26 cellular contexts compared by ENCODE assay signal in the genomic region with DNA sequence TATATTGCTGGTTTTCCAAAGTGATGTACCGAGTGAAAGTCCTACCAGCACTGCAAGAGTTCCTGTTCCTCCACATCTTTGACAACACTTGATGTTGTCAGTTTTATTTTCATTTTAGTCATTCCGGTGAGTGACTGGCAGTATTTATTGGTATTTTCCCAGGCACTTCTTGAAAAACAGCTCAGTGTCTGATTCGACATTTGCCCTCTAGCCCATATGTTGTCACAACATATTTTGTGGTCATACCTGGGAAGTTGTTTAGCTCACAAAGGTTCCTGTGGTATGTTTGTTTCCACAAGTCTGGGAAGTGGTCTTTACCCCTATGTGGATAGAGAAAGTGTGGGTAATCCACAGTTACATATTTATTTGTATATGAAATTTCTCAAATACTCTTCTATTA.
"Had no signal": no experiment of that assay in that cellular context is flagged by ENCODE, and none has a peak within 500 bp of the region (broad histone marks: within the 10 kb centered on the region; RNA-seq: fewer than 3 reads in every experiment).

No MANE protein-coding gene starts in this region.

- FAIRE-seq: colon, endometrium, endothelial cell of umbilical vein, frontal cortex had no signal

- DNase-seq: colonic mucosa; cortex of kidney; dermis blood vessel endothelial cell; dorsolateral prefrontal cortex; effector CD4-positive, alpha-beta T cell; effector memory CD4-positive, alpha-beta T cell; effector memory CD8-positive, alpha-beta T cell; endodermal cell; erythroblast; esophagus squamous epithelium; foreskin fibroblast; foreskin keratinocyte; foreskin melanocyte; gastrocnemius medialis; glutamatergic neuron; head of caudate nucleus; heart left ventricle; heart right ventricle had no signal

- H3K27ac ChIP-seq: colonic mucosa, coronary artery, dorsolateral prefrontal cortex, epithelial cell of prostate, esophagus muscularis mucosa, esophagus squamous epithelium, foreskin keratinocyte, gastrocnemius medialis, gastroesophageal sphincter, heart left ventricle, heart right ventricle had no signal

- H3K4me3 ChIP-seq: colonic mucosa, coronary artery, dorsolateral prefrontal cortex, esophagus muscularis mucosa, esophagus squamous epithelium, gastrocnemius medialis, gastroesophageal sphincter, heart left ventricle, heart right ventricle had no signal

- H3K36me3 ChIP-seq: colonic mucosa, esophagus muscularis mucosa, esophagus squamous epithelium, gastrocnemius medialis, gastroesophageal sphincter, heart left ventricle, heart right ventricle had no signal

- H3K4me1 ChIP-seq: colonic mucosa, esophagus muscularis mucosa, esophagus squamous epithelium, foreskin keratinocyte, gastrocnemius medialis, gastroesophageal sphincter, heart left ventricle, heart right ventricle had no signal

- H3K27me3 ChIP-seq: colonic mucosa, dorsolateral prefrontal cortex, esophagus squamous epithelium, foreskin keratinocyte, gastrocnemius medialis, gastroesophageal sphincter, heart left ventricle had no signal

- H3K9me3 ChIP-seq: colonic mucosa, gastrocnemius medialis had no signal
